Comparison of ENCODE assay signal across 8 cellular contexts in genomic region chr3:186772886-186773417, GRCh38. TPM values are rescaled to one million over a fixed set of nuclear protein-coding genes. Genes with fewer than 3 reads are reported as not detected.
A peak's percentile ranks its signal among the peaks of the same experiment; 100 is the strongest.
DNase-seq lines count a peak whose midpoint lies in the region; ATAC-seq and TF ChIP-seq lines count a peak whose summit lies in the region.

No MANE protein-coding gene starts in this region.

- H3K9ac ChIP-seq in SK-N-SH (no peak overlapping the region), mammary epithelial cell (ENCODE audit: insufficient read depth, low read length) (peak overlapping the region; percentile 4), liver (ENCODE audit: low read depth in 1 of 2, low read length in 2 of 2) (no peak overlapping the region)

- TF ChIP-seq RAD21 in SK-N-SH (IDR thresholded peaks at IDR 0.05; ENCODE audit: low read length) (no peak), liver (IDR thresholded peaks at IDR 0.05) (no peak)

- no peak for TF ChIP-seq EP300 in SK-N-SH (IDR thresholded peaks at IDR 0.05; ENCODE audit: borderline replicate concordance in 1 of 2, low read depth in 1 of 2, low read length in 1 of 2)

- DNase-seq in SK-N-SH (peak; percentile 25), T-helper 22 cell (ENCODE audit: low read depth) (peak; percentile 20), mammary epithelial cell (no peak), NCI-H345 treated with DMSO at 0.1 percent for 48 hours (lab: John Stamatoyannopoulos, UW; ENCODE audit: unreplicated experiment) (no peak)
- DNase-seq in stimulated activated CD4-positive, alpha-beta T cell treated with anti-CD3 and anti-CD28 coated beads, Interleukin-4, amount 100 ng/mL, for 4 hours = peak; percentile 57 to 63

- H3K79me2 ChIP-seq in SK-N-SH (ENCODE audit: insufficient read depth) (no peaks in the 10 kb centered on the region), mammary epithelial cell (ENCODE audit: insufficient read depth, low read length) (no peaks in the 10 kb centered on the region)

- CTCF ChIA-PET in SK-N-SH (lab: Yijun Ruan, JAX) (interaction anchor here (1.4 to 1.5 kb wide), 2 partner anchors 49 to 159 kb away, joined by 4 to 6 read pairs; no protein-coding TSS in a partner anchor), mammary epithelial cell (lab: Charles Lee; ENCODE audit: low non-redundant PET) (no interaction called here)

- H3K9me2 ChIP-seq in SK-N-SH = no peaks in the 10 kb centered on the region

- POLR2A ChIA-PET in SK-N-SH (lab: Yijun Ruan, JAX) = interaction anchor here (3.4 kb wide), 1 partner anchor 10 kb away, joined by 19 read pairs; the partner anchor contains the start of gene EIF4A2

- H3K36me3 ChIP-seq in SK-N-SH (replicated peaks in 1 of 2; ENCODE audit: control insufficient read depth in 1 of 2, insufficient read depth in 2 of 2, low read length in 1 of 2) = no peaks in the 10 kb centered on the region
- no peaks in the 10 kb centered on the region for H3K36me3 ChIP-seq in mammary epithelial cell (ENCODE audit: insufficient read depth, low read length)
- H3K36me3 ChIP-seq in liver (ENCODE audit: control insufficient read depth in 4 of 4, insufficient read depth in 3 of 4, low read depth in 1 of 4, low read length in 3 of 4) = no peaks in the 10 kb centered on the region

- BruUV-seq in mammary epithelial cell (replicated peaks; lab: Mats Ljungman, UMichigan) = no TSS peak

- no peak overlapping the region for H2AFZ ChIP-seq in SK-N-SH (ENCODE audit: low read depth)
- H2AFZ ChIP-seq in mammary epithelial cell (ENCODE audit: low read depth, low read length) = peak overlapping the region; percentile 91

- H3K9me3 ChIP-seq in SK-N-SH (no peaks in the 10 kb centered on the region), mammary epithelial cell (replicated peaks; ENCODE audit: insufficient read depth, low read length) (no peaks in the 10 kb centered on the region), liver (ENCODE audit: control insufficient read depth in 4 of 4, low read length in 3 of 4) (no peaks in the 10 kb centered on the region)

- H3K4me3 ChIP-seq in SK-N-SH (ENCODE audit: low read depth in 2 of 2, low read length in 1 of 2) (no peak overlapping the region), mammary epithelial cell (replicated peaks in 1 of 3; ENCODE audit: insufficient read depth in 1 of 3, low read depth in 2 of 3, low read length in 3 of 3) (peak overlapping the region in 2 of 3 experiments; percentile 2 to 4), liver (ENCODE audit: low read depth in 1 of 3, low read length in 3 of 3) (peak overlapping the region in 2 of 3 donors; percentile 47)

- intact Hi-C loops in mammary epithelial cell (cut with micrococcal nuclease) = no loop called here

- H3K4me2 ChIP-seq in SK-N-SH = no peak overlapping the region
- H3K4me2 ChIP-seq in mammary epithelial cell (ENCODE audit: insufficient read depth, low read depth, low read length) = peak overlapping the region; percentile 78

- H3K4me1 ChIP-seq in SK-N-SH (ENCODE audit: control insufficient read depth in 1 of 2, insufficient read depth in 2 of 2, low read depth in 1 of 2, low read length in 1 of 2) = no peaks in the 10 kb centered on the region
- peaks cover 8% of the 10 kb centered on the region for H3K4me1 ChIP-seq in mammary epithelial cell (ENCODE audit: insufficient read depth, low read length)
- H3K4me1 ChIP-seq in liver (ENCODE audit: control insufficient read depth in 4 of 4, insufficient read depth in 4 of 4, low read length in 3 of 4) = peaks cover 0 to 5% (median 2%) of the 10 kb centered on the region in 4 donors

- dilution Hi-C loops in mammary epithelial cell (cut with HindIII; ENCODE audit: low sequenced_read_pairs) = no loop called here

- peaks cover 6% of the 10 kb centered on the region; the same call in 1 of the 2 replicates for H3K27me3 ChIP-seq in SK-N-SH (ENCODE audit: insufficient read depth)
- H3K27me3 ChIP-seq in mammary epithelial cell (ENCODE audit: insufficient read depth, low read length) = no peaks in the 10 kb centered on the region
- no peaks in the 10 kb centered on the region for H3K27me3 ChIP-seq in liver (ENCODE audit: control insufficient read depth in 4 of 4, insufficient read depth in 4 of 4, low read length in 3 of 4)

- in situ Hi-C loops in mammary epithelial cell (cut with MboI; ENCODE audit: low sequenced_read_pairs in 2 of 2) = no loop called here

- TF ChIP-seq CTCF in SK-N-SH (IDR thresholded peaks at IDR 0.05) (no peak), mammary epithelial cell (conservative IDR thresholded peaks at IDR 0.05 in 1 of 2, IDR thresholded peaks at IDR 0.05 in 1 of 2; ENCODE audit: extremely low read depth in 1 of 2, insufficient read depth in 1 of 2, low read depth in 1 of 2, low read length in 2 of 2) (no peak), liver (IDR thresholded peaks at IDR 0.05; ENCODE audit: low read depth, low read length, missing input control) (no peak)

- H4K20me1 ChIP-seq in SK-N-SH (ENCODE audit: insufficient read depth) (no peaks in the 10 kb centered on the region), mammary epithelial cell (ENCODE audit: insufficient read depth, low read length) (no peaks in the 10 kb centered on the region)

- H3F3A ChIP-seq in SK-N-SH (replicated peaks; ENCODE audit: insufficient read depth) = no peaks in the 10 kb centered on the region

- H3K27ac ChIP-seq in SK-N-SH (ENCODE audit: low read depth in 2 of 2, low read length in 1 of 2) (no peak overlapping the region), mammary epithelial cell (ENCODE audit: insufficient read depth, low read depth, low read length) (no peak overlapping the region), liver (ENCODE audit: low read depth in 1 of 2, low read length in 2 of 2) (peak overlapping the region; percentile 16 to 19)

- no peak for ATAC-seq in SK-N-SH treated with all-trans-retinoic acid at 6 μM for 48 hours
- peak; percentile 84 for ATAC-seq in HG03097 (IDR thresholded peaks at IDR 0.05; ENCODE audit: low FRiP score, unreplicated experiment)

- 89% methylated on average over 11 of the region's 19 CpGs for WGBS in SK-N-SH (ENCODE audit: low lambda C conversion rate)
- 31% methylated on average over 8 of the region's 19 CpGs for WGBS in mammary epithelial cell (ENCODE audit: low coverage, missing lambda C conversion rate)
- WGBS in liver = 38% methylated on average over 19 of the region's 19 CpGs

TF ChIP-seq in SK-N-SH, 30 proteins besides CTCF, POLR2A, EP300 and RAD21 (continues in another document):
- TF ChIP-seq RFX5 (IDR thresholded peaks at IDR 0.05; ENCODE audit: low read length) (no peak), EZH2phosphoT487 (IDR thresholded peaks at IDR 0.05; ENCODE audit: borderline replicate concordance, low read depth) (no peak), TEAD4 (IDR thresholded peaks at IDR 0.05; ENCODE audit: borderline replicate concordance, insufficient read depth) (no peak), NRF1 (IDR thresholded peaks at IDR 0.05; ENCODE audit: low read depth, low read length) (no peak)

TF ChIP-seq in SK-N-SH treated with all-trans-retinoic acid at 6 μM for 48 hours, 23 proteins besides CTCF, POLR2A, EP300 and RAD21 (continues in another document):
- TF ChIP-seq ISL1 (CRISPR knock-in tag; IDR thresholded peaks at IDR 0.05) (no peak), ESRRG (CRISPR knock-in tag; IDR thresholded peaks at IDR 0.05) (no peak), TOX (CRISPR knock-in tag; IDR thresholded peaks at IDR 0.05; ENCODE audit: borderline replicate concordance) (no peak), GLIS3 (CRISPR knock-in tag; IDR thresholded peaks at IDR 0.05) (no peak)

TF ChIP-seq in liver, 16 proteins besides CTCF, POLR2A, EP300 and RAD21:
- TF ChIP-seq RXRA (IDR thresholded peaks at IDR 0.05) (peak; percentile 81 to 83), MAX (IDR thresholded peaks at IDR 0.05) (peak; percentile 63), ZBTB33 (IDR thresholded peaks at IDR 0.05) (no peak)

RNA-seq across cellular contexts. Expression of gene EIF4A2, which starts 10.4 kb away (rescaled TPM):
- polyA plus RNA-seq in SK-N-SH (2012; rRNA removed) (270 and 410 TPM in 2 replicates), mammary epithelial cell (161 TPM), liver (10 to 100 TPM; 81.4 to 89.9 TPM)
- 377 and 483 TPM in 2 replicates for polyA plus RNA-seq in SK-N-SH (2012; cell fraction: cytosol; rRNA removed)
- 226 and 617 TPM in 2 replicates for polyA plus RNA-seq in SK-N-SH (2012; cell fraction: nucleus; rRNA removed)
- total RNA-seq in mammary epithelial cell (100 to 1,000 TPM; 291 to 441 TPM), liver (100 to 1,000 TPM; 255 to 373 TPM)
- 86.0 TPM for polyA minus RNA-seq in mammary epithelial cell

RNA-seq across cellular contexts. Expression of gene RFC4, which starts 33.3 kb away (rescaled TPM):
- polyA plus RNA-seq in SK-N-SH (2012; rRNA removed) (10.7 and 13.1 TPM in 2 replicates), mammary epithelial cell (23.3 TPM), liver (1 to 10 TPM; 4.6 to 6.2 TPM)
- polyA plus RNA-seq in SK-N-SH (2012; cell fraction: cytosol; rRNA removed) = 16.7 and 19.9 TPM in 2 replicates
- polyA plus RNA-seq in SK-N-SH (2012; cell fraction: nucleus; rRNA removed) = 15.7 and 19.7 TPM in 2 replicates
- total RNA-seq in mammary epithelial cell (10 to 100 TPM; 12.3 to 27.5 TPM), liver (10 to 100 TPM in 1 of 2 donors, 1 to 10 TPM in 1; 6.4 to 27.3 TPM)
- 25.0 TPM for polyA minus RNA-seq in mammary epithelial cell

RNA-seq across cellular contexts. Expression of gene KNG1, which starts 55.8 kb away (rescaled TPM):
- not detected in 2 replicates for polyA plus RNA-seq in SK-N-SH (2012; rRNA removed)
- polyA plus RNA-seq in SK-N-SH (2012; cell fraction: cytosol; rRNA removed) = not detected in 2 replicates
- polyA plus RNA-seq in SK-N-SH (2012; cell fraction: nucleus; rRNA removed) = not detected in 2 replicates
- total RNA-seq in mammary epithelial cell = not detected
- polyA plus RNA-seq in mammary epithelial cell = not detected
- polyA minus RNA-seq in mammary epithelial cell = not detected
- total RNA-seq in liver = 100 to 1,000 TPM; 605 to 918 TPM
- polyA plus RNA-seq in liver = 100 to 1,000 TPM; 647 to 785 TPM

Comparison
In these comparisons a context has a peak if more than half of its experiments do, and no peak if none do; other contexts are left out.
1. DNase-seq: peak in SK-N-SH (single experiment), T-helper 22 cell (single experiment) and stimulated activated CD4-positive, alpha-beta T cell treated with anti-CD3 and anti-CD28 coated beads, Interleukin-4, amount 100 ng/mL, for 4 hours (2 of 2); none in mammary epithelial cell (single experiment) and NCI-H345 treated with DMSO at 0.1 percent for 48 hours (single experiment).
2. H3K27ac ChIP-seq: peak in liver (2 of 2); none in SK-N-SH (0 of 2) and mammary epithelial cell (single experiment).
3. H3K4me3 ChIP-seq: peak in mammary epithelial cell (2 of 3) and liver (2 of 3); none in SK-N-SH (0 of 2).
4. RNA of gene KNG1, which starts 55.8 kb away (polyA plus RNA-seq): 647 to 785 TPM in liver; not detected in SK-N-SH and not detected in mammary epithelial cell (single experiment); every median in the first group is over 100 times any median in the second.